1 cellular context compared by ENCODE assay signal in genomic region chr19:55161571-55162322, GRCh38.
TF ChIP-seq lines count a peak whose summit lies in the region.

No MANE protein-coding gene starts in this region.

TF ChIP-seq in WTC11, 78 proteins besides CTCF, POLR2A, EP300 and RAD21 (continued from another document):
- TF ChIP-seq AFF4 (CRISPR knock-in tag; IDR thresholded peaks at IDR 0.05; ENCODE audit: borderline replicate concordance), result no peak
- no peak for TF ChIP-seq MXD4 (CRISPR knock-in tag; IDR thresholded peaks at IDR 0.05; ENCODE audit: borderline replicate concordance)
- TF ChIP-seq GABPB1 (CRISPR knock-in tag; IDR thresholded peaks at IDR 0.05), result no peak
